23 cellular contexts compared by ENCODE assay signal in the genomic region with DNA sequence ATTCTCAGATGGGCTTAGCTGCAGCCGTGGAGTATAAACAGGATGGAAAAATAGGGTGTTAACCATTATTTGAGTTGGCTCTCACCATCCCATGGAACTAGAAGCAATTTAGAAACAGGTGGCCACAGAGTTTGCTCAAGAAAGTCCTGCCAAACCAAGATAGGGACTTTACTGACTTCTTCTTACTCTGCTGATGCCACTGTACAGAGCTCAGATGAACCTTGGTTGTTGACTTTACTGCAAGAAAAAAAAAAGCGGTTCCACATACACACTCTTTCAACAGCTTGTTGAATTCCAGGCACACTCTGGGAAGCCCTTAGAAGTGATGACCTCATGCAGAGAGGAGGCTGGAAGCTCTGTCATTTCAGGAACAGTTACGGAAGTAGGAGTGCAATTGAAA.
DNase-seq lines count a peak whose midpoint lies in the region; ATAC-seq, FAIRE-seq and TF ChIP-seq lines count a peak whose summit lies in the region.
"Had no signal": no experiment of that assay in that cellular context is flagged by ENCODE, and none has a peak within 500 bp of the region (broad histone marks: within the 10 kb centered on the region; RNA-seq: fewer than 3 reads in every experiment).

No MANE protein-coding gene starts in this region.

- no peaks in the 10 kb centered on the region for H3F3A ChIP-seq in MM.1S (ENCODE audit: insufficient read depth, low read length)

- H3K9ac ChIP-seq in astrocyte (ENCODE audit: low read length) = no peak overlapping the region
- H3K9ac ChIP-seq in MM.1S (ENCODE audit: low read length) = no peak overlapping the region
- H3K9ac ChIP-seq: KMS-11 had no signal

- DNase-seq in NCI-H345 (lab: John Stamatoyannopoulos, UW) (peak; percentile 38), astrocyte (ENCODE audit: low read depth) (no peak), islet precursor cell (peak; percentile 71), suprapubic skin (ENCODE audit: low spot score in 2 of 2) (no peak), MM.1S (no peak), activated gamma-delta T cell (lab: John Stamatoyannopoulos, UW) (no peak)
- DNase-seq: activated CD4-positive, alpha-beta T cell treated with anti-CD3 and anti-CD28 coated beads, Interleukin-2, amount 50 U/mL, for 48 hours; activated naive CD4-positive, alpha-beta T cell; anterior cingulate cortex; CD8-positive, alpha-beta memory T cell; effector CD8-positive, alpha-beta T cell; EL; esophagus squamous epithelium; NCI-H2081; NCI-H774; nucleus accumbens; PC-9; right lobe of liver; stimulated activated naive CD4-positive, alpha-beta T cell; tibial artery had no signal

- ATAC-seq in GM21381 (IDR thresholded peaks at IDR 0.05; ENCODE audit: unreplicated experiment) = no peak

- no peak for TF ChIP-seq EP300 in suprapubic skin (IDR thresholded peaks at IDR 0.05)

- H3K36me3 ChIP-seq in astrocyte (ENCODE audit: insufficient read depth, low read length) (no peaks in the 10 kb centered on the region), neuron (ENCODE audit: insufficient read depth, low read length) (no peaks in the 10 kb centered on the region), suprapubic skin (no peaks in the 10 kb centered on the region), MM.1S (replicated peaks; ENCODE audit: insufficient read depth, low read length) (no peaks in the 10 kb centered on the region)
- H3K36me3 ChIP-seq: esophagus squamous epithelium, right lobe of liver, tibial artery had no signal

- H3K4me1 ChIP-seq in astrocyte (ENCODE audit: insufficient read depth, low read length) (no peaks in the 10 kb centered on the region), neuron (ENCODE audit: insufficient read depth, low read length) (peaks cover 7% of the 10 kb centered on the region), suprapubic skin (no peaks in the 10 kb centered on the region), MM.1S (ENCODE audit: low read length) (no peaks in the 10 kb centered on the region)
- H3K4me1 ChIP-seq: esophagus squamous epithelium, right lobe of liver, tibial artery had no signal

- no peak for TF ChIP-seq POLR2A in suprapubic skin (IDR thresholded peaks at IDR 0.05)

- H3K4me1 Mint-ChIP-seq in astrocyte (ENCODE audit: low read depth, unreplicated experiment) = peaks cover 14% of the 10 kb centered on the region
- H3K4me1 Mint-ChIP-seq: CD8-positive, alpha-beta memory T cell had no signal

- no peak for TF ChIP-seq CTCF in astrocyte (IDR thresholded peaks at IDR 0.05; ENCODE audit: insufficient read depth, low read depth, low read length)
- TF ChIP-seq CTCF in suprapubic skin (IDR thresholded peaks at IDR 0.05) = no peak
- TF ChIP-seq CTCF in MM.1S (IDR thresholded peaks at IDR 0.05; ENCODE audit: low read length) = no peak

- H3K36me3 Mint-ChIP-seq in astrocyte (ENCODE audit: low read depth, unreplicated experiment) = no peaks in the 10 kb centered on the region
- H3K36me3 Mint-ChIP-seq: CD8-positive, alpha-beta memory T cell had no signal

- no peak overlapping the region for H3K27ac ChIP-seq in astrocyte (ENCODE audit: low read depth, low read length)
- H3K27ac ChIP-seq in suprapubic skin = no peak overlapping the region
- H3K27ac ChIP-seq in MM.1S (ENCODE audit: low read length) = no peak overlapping the region
- H3K27ac ChIP-seq: esophagus squamous epithelium, KMS-11, PC-9, right lobe of liver, tibial artery had no signal

- no peaks in the 10 kb centered on the region for H3K9me2 ChIP-seq in MM.1S (replicated peaks; ENCODE audit: insufficient read depth, low read length)

- H3K27me3 Mint-ChIP-seq in astrocyte (ENCODE audit: low read depth, unreplicated experiment) = no peaks in the 10 kb centered on the region
- H3K27me3 Mint-ChIP-seq: CD8-positive, alpha-beta memory T cell had no signal

- H2AFZ ChIP-seq in astrocyte (ENCODE audit: low read depth, low read length) = no peak overlapping the region
- H2AFZ ChIP-seq in neuron (ENCODE audit: low read depth, low read length) = peak overlapping the region; percentile 54
- H2AFZ ChIP-seq in MM.1S (ENCODE audit: low read length) = no peak overlapping the region
- H2AFZ ChIP-seq: PC-9 had no signal

- no peaks in the 10 kb centered on the region for H3K9me3 Mint-ChIP-seq in astrocyte (ENCODE audit: unreplicated experiment)

- H3K27ac Mint-ChIP-seq in astrocyte (ENCODE audit: unreplicated experiment) = peak overlapping the region; percentile 66
- H3K27ac Mint-ChIP-seq: CD8-positive, alpha-beta memory T cell had no signal

- FAIRE-seq in astrocyte (lab: Jason Lieb, UNC) = no peak

- no peak overlapping the region for H3K4me3 Mint-ChIP-seq in astrocyte (ENCODE audit: unreplicated experiment)
- H3K4me3 Mint-ChIP-seq: CD8-positive, alpha-beta memory T cell had no signal

- H3K79me2 ChIP-seq in astrocyte (ENCODE audit: insufficient read depth, low read length) (no peaks in the 10 kb centered on the region), MM.1S (ENCODE audit: low read length) (no peaks in the 10 kb centered on the region)

- WGBS in suprapubic skin = 57% methylated on average over 3 of the region's 3 CpGs

- no peak overlapping the region for H3K4me3 ChIP-seq in astrocyte (ENCODE audit: insufficient read depth, low read depth, low read length)
- H3K4me3 ChIP-seq in neuron (ENCODE audit: low read length) = no peak overlapping the region
- no peak overlapping the region for H3K4me3 ChIP-seq in suprapubic skin
- H3K4me3 ChIP-seq in MM.1S (ENCODE audit: low read length) = no peak overlapping the region
- H3K4me3 ChIP-seq: esophagus squamous epithelium, PC-9, right lobe of liver, tibial artery had no signal

- H3K4me2 ChIP-seq in astrocyte (ENCODE audit: low read length) (no peak overlapping the region), MM.1S (ENCODE audit: low read depth, low read length) (no peak overlapping the region)
- H3K4me2 ChIP-seq: KMS-11, PC-9 had no signal

- no peaks in the 10 kb centered on the region for H4K20me1 ChIP-seq in astrocyte (ENCODE audit: insufficient read depth, low read length)
- no peaks in the 10 kb centered on the region for H4K20me1 ChIP-seq in MM.1S (ENCODE audit: insufficient read depth, low read length)

- no peaks in the 10 kb centered on the region for H3K27me3 ChIP-seq in astrocyte (ENCODE audit: insufficient read depth, low read length)
- no peaks in the 10 kb centered on the region for H3K27me3 ChIP-seq in neuron (ENCODE audit: insufficient read depth, low read length)
- no peaks in the 10 kb centered on the region for H3K27me3 ChIP-seq in suprapubic skin
- no peaks in the 10 kb centered on the region for H3K27me3 ChIP-seq in MM.1S (replicated peaks; ENCODE audit: insufficient read depth, low read length)
- H3K27me3 ChIP-seq: esophagus squamous epithelium, right lobe of liver, tibial artery had no signal

- H3K9me3 ChIP-seq in astrocyte (ENCODE audit: insufficient read depth, low read depth, low read length) (no peaks in the 10 kb centered on the region), neuron (ENCODE audit: low read length) (no peaks in the 10 kb centered on the region), suprapubic skin (no peaks in the 10 kb centered on the region), MM.1S (replicated peaks; ENCODE audit: insufficient read depth, low read length) (no peaks in the 10 kb centered on the region)
- H3K9me3 ChIP-seq: esophagus squamous epithelium, right lobe of liver, tibial artery had no signal

Comparison
In these comparisons a context has a peak if more than half of its experiments do, and no peak if none do; other contexts are left out.
1. DNase-seq: peak in NCI-H345 (single experiment) and islet precursor cell (single experiment); none in astrocyte (single experiment), suprapubic skin (0 of 2), MM.1S (single experiment) and activated gamma-delta T cell (single experiment).